In the genomic region with DNA sequence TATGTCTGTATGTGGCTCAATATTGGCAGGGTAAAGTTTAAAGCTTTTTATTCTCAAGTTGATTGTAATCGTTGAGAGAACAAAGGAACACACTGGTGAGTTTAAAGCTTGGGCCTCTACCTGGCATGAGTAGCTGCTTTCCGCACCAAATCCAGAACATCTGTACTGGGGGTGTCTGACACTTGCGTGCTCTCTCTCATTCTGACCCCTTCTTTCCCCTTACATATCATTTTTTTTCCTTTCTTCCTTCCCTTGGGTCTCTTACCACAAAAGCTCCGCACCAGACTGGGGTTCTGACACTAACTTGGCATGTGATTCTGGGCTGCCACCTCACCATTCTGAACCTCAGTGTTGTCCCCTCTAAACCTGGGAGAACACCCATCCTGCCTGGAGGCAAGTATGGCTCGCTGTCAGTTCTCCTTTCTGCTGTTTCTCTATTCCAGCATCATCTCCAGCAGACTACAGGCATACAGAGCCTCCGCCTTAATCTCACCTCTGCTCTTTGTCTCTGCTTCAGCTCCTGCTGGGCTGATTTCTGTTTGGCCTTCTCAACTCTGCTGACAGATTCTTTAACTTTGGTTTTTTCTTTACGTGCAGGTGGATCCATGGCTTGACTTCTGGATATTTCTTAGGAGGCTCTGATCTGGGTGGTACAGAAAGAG, we compare ENCODE assay signal across 6 cellular contexts. TPM values are rescaled to one million over a fixed set of nuclear protein-coding genes. Genes with fewer than 3 reads are reported as not detected.
DNase-seq lines count a peak whose midpoint lies in the region; ATAC-seq and TF ChIP-seq lines count a peak whose summit lies in the region.

No MANE protein-coding gene starts in this region.

- no peaks in the 10 kb centered on the region for H3K36me3 ChIP-seq in right lobe of liver

- TF ChIP-seq CTCF in right lobe of liver (IDR thresholded peaks at IDR 0.05) = no peak

- no peak for TF ChIP-seq POLR2A in right lobe of liver (IDR thresholded peaks at IDR 0.05)

- peak overlapping the region in 2 of 3 donors; percentile 93 to 94 for H3K27ac ChIP-seq in right lobe of liver

- DNase-seq in activated effector memory CD4-positive, alpha-beta T cell treated with anti-CD3 and anti-CD28 coated beads, Interleukin-2, amount 50 U/mL, for 16 hours = peak; percentile 64
- DNase-seq in activated effector memory CD4-positive, alpha-beta T cell treated with Interleukin-2 at 50 U/mL for 16 hours = no peak
- peak; percentile 26 to 31 for DNase-seq in activated T-cell treated with anti-CD3 and anti-CD28 coated beads, Interleukin-2, amount 50 U/mL, for 48 hours
- no peak for DNase-seq in right lobe of liver
- DNase-seq in NAMALWA (ENCODE audit: low spot score) = no peak

- WGBS in right lobe of liver (ENCODE audit: insufficient coverage, low coverage, low lambda C conversion rate, missing lambda C conversion rate) = 26% methylated on average over 7 of the region's 7 CpGs

- ATAC-seq in right lobe of liver (peak in 1 of 4 donors; percentile 1), GM18519 (IDR thresholded peaks at IDR 0.05; ENCODE audit: low FRiP score, unreplicated experiment) (no peak)

- H3K27me3 ChIP-seq in right lobe of liver = no peaks in the 10 kb centered on the region

- peaks cover 0 to 38% (median 16%) of the 10 kb centered on the region in 4 donors for H3K4me1 ChIP-seq in right lobe of liver

- H3K4me3 ChIP-seq in right lobe of liver = peak overlapping the region; percentile 64 to 72 (median 66)

- intact Hi-C loops in right lobe of liver (cut with DNase I) = no loop called here

- H3K9me3 ChIP-seq in right lobe of liver = no peaks in the 10 kb centered on the region

RNA-seq across cellular contexts. Expression of a gene that starts 0.9 kb away (rescaled TPM):
- total RNA-seq in right lobe of liver = 10 to 100 TPM in 4 of 6 experiments, 1 to 10 TPM in 2; 6.6 to 16.2 (median 13.9) TPM

RNA-seq across cellular contexts. Expression of a gene that starts 1.1 kb away (rescaled TPM):
- total RNA-seq in right lobe of liver = 10 to 100 TPM in 3 of 6 experiments, 1 to 10 TPM in 3; 6.0 to 12.8 (median 10.6) TPM

RNA-seq across cellular contexts. Expression of a gene that starts 30.3 kb away (rescaled TPM):
- total RNA-seq in right lobe of liver = 1 to 10 TPM; 5.0 to 9.5 (median 7.2) TPM

RNA-seq across cellular contexts. Expression of a gene that starts 31.3 kb away (rescaled TPM):
- total RNA-seq in right lobe of liver = under 1 TPM in 1 of 6 experiments, not detected in 5; 0.07 TPM

RNA-seq across cellular contexts. Expression of a gene that starts 49.0 kb away (rescaled TPM):
- 1 to 10 TPM; 4.7 to 6.4 (median 5.3) TPM for total RNA-seq in right lobe of liver

Comparison
In these comparisons a context has a peak if more than half of its experiments do, and no peak if none do; other contexts are left out.
1. DNase-seq: peak in activated effector memory CD4-positive, alpha-beta T cell treated with anti-CD3 and anti-CD28 coated beads, Interleukin-2, amount 50 U/mL, for 16 hours (single experiment) and activated T-cell treated with anti-CD3 and anti-CD28 coated beads, Interleukin-2, amount 50 U/mL, for 48 hours (2 of 2); none in activated effector memory CD4-positive, alpha-beta T cell treated with Interleukin-2 at 50 U/mL for 16 hours (single experiment), right lobe of liver (0 of 3) and NAMALWA (single experiment).